In the genomic region with DNA sequence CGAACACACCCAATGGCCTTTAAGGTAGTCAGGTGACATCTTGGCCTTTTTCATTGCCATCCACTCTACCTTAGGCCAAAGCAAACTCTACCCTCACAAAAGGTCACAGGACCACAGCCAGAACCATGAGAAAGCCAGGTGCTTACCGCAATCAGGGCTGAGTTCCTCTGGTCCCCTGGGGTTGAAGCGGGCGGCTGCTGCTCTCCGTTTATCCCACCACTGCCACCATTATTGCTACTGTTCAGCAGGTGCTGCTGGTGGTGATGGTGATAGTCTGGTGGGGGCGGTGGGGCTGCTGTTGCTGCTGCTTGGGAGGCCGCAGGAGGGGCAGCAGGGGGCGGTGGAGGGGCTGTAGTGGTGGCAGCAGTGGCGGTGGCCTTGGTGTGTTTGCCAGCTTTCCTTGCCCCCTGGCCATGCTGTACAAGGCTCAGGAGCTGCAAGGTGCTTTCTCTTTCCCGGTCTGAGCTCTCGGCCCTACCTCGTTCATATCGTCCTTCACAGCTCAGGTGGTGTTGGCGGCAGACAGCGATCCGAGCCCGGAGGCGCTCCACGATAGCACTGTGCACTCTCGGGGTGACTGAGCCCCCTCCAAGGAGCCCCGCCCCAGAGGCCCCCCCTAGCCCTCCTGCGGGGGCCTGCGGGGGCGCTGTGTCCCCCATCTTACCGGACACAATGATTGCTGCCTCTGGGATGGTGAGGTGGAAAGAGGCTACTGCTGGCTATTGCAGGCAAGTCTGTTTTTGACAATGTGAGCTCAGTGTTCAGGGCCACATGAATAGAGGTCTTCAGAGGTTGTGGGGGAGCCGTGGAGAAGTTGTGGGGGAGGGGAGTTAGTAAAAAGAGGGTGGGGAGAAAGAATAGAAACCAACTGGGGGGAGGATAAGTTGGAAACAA, we compare ENCODE assay signal across 1 cellular context.
TF ChIP-seq lines count a peak whose summit lies in the region.

No MANE protein-coding gene starts in this region.

TF ChIP-seq in GM12878, 131 proteins besides CTCF, POLR2A, EP300 and RAD21 (continued from another document and continues in another):
- TF ChIP-seq LARP7 (IDR thresholded peaks at IDR 0.05): no peak
- TF ChIP-seq HDGF (IDR thresholded peaks at IDR 0.05): peak; percentile 76; the same call in 1 of the 2 replicates
- TF ChIP-seq, protein P1, sequence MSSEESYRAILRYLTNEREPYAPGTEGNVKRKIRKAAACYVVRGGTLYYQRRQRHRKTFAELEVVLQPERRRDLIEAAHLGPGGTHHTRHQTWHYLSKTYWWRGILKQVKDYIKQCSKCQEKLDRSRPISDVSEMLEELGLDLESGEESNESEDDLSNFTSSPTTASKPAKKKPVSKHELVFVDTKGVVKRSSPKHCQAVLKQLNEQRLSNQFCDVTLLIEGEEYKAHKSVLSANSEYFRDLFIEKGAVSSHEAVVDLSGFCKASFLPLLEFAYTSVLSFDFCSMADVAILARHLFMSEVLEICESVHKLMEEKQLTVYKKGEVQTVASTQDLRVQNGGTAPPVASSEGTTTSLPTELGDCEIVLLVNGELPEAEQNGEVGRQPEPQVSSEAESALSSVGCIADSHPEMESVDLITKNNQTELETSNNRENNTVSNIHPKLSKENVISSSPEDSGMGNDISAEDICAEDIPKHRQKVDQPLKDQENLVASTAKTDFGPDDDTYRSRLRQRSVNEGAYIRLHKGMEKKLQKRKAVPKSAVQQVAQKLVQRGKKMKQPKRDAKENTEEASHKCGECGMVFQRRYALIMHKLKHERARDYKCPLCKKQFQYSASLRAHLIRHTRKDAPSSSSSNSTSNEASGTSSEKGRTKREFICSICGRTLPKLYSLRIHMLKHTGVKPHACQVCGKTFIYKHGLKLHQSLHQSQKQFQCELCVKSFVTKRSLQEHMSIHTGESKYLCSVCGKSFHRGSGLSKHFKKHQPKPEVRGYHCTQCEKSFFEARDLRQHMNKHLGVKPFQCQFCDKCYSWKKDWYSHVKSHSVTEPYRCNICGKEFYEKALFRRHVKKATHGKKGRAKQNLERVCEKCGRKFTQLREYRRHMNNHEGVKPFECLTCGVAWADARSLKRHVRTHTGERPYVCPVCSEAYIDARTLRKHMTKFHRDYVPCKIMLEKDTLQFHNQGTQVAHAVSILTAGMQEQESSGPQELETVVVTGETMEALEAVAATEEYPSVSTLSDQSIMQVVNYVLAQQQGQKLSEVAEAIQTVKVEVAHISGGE (CRISPR knock-in tag; IDR thresholded peaks at IDR 0.05): no peak
- TF ChIP-seq IKZF1 (conservative IDR thresholded peaks at IDR 0.05): peak; percentile 13; the same call in 1 of the 2 replicates
- TF ChIP-seq YY1 (IDR thresholded peaks at IDR 0.05; ENCODE audit: low read depth, low read length): peak; percentile 51
- no peak for TF ChIP-seq CHD1 (IDR thresholded peaks at IDR 0.05; ENCODE audit: low read depth, low read length)
- TF ChIP-seq FOXM1 (IDR thresholded peaks at IDR 0.05; ENCODE audit: low read depth, low read length): no peak
- no peak for TF ChIP-seq JUND (IDR thresholded peaks at IDR 0.05; ENCODE audit: low read depth, low read length)
- TF ChIP-seq JUNB (IDR thresholded peaks at IDR 0.05): no peak
- TF ChIP-seq, protein P2, sequence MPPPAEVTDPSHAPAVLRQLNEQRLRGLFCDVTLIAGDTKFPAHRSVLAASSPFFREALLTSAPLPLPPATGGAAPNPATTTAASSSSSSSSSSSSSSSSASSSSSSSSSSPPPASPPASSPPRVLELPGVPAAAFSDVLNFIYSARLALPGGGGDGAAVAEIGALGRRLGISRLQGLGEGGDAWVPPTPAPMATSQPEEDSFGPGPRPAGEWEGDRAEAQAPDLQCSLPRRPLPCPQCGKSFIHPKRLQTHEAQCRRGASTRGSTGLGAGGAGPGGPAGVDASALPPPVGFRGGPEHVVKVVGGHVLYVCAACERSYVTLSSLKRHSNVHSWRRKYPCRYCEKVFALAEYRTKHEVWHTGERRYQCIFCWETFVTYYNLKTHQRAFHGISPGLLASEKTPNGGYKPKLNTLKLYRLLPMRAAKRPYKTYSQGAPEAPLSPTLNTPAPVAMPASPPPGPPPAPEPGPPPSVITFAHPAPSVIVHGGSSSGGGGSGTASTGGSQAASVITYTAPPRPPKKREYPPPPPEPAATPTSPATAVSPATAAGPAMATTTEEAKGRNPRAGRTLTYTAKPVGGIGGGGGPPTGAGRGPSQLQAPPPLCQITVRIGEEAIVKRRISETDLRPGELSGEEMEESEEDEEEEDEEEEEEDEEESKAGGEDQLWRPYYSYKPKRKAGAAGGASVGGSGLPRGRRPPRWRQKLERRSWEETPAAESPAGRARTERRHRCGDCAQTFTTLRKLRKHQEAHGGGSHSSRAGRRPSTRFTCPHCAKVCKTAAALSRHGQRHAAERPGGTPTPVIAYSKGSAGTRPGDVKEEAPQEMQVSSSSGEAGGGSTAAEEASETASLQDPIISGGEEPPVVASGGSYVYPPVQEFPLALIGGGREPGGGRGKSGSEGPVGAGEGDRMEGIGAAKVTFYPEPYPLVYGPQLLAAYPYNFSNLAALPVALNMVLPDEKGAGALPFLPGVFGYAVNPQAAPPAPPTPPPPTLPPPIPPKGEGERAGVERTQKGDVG (CRISPR knock-in tag; IDR thresholded peaks at IDR 0.05): no peak
- TF ChIP-seq, protein P3, sequence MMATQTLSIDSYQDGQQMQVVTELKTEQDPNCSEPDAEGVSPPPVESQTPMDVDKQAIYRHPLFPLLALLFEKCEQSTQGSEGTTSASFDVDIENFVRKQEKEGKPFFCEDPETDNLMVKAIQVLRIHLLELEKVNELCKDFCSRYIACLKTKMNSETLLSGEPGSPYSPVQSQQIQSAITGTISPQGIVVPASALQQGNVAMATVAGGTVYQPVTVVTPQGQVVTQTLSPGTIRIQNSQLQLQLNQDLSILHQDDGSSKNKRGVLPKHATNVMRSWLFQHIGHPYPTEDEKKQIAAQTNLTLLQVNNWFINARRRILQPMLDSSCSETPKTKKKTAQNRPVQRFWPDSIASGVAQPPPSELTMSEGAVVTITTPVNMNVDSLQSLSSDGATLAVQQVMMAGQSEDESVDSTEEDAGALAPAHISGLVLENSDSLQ (IDR thresholded peaks at IDR 0.05): no peak
- no peak for TF ChIP-seq POLR2AphosphoS2 (IDR thresholded peaks at IDR 0.05; ENCODE audit: low read depth, low read length)
- TF ChIP-seq, protein P4, sequence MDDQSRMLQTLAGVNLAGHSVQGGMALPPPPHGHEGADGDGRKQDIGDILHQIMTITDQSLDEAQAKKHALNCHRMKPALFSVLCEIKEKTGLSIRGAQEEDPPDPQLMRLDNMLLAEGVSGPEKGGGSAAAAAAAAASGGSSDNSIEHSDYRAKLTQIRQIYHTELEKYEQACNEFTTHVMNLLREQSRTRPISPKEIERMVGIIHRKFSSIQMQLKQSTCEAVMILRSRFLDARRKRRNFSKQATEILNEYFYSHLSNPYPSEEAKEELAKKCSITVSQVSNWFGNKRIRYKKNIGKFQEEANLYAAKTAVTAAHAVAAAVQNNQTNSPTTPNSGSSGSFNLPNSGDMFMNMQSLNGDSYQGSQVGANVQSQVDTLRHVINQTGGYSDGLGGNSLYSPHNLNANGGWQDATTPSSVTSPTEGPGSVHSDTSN (IDR thresholded peaks at IDR 0.05; ENCODE audit: insufficient replicate concordance, low read depth, low read length): no peak
- no peak for TF ChIP-seq GABPA (IDR thresholded peaks at IDR 0.05; ENCODE audit: low read depth)
- no peak for TF ChIP-seq SIX5 (IDR thresholded peaks at IDR 0.05; ENCODE audit: low read depth, low read length, severe bottlenecking)
- TF ChIP-seq RBBP5 (conservative IDR thresholded peaks at IDR 0.05): no peak
- TF ChIP-seq ETV6 (conservative IDR thresholded peaks at IDR 0.05 in 1 of 2, IDR thresholded peaks at IDR 0.05 in 1 of 2; ENCODE audit: borderline replicate concordance in 1 of 2, low read depth in 1 of 2): peak in 1 of 2 experiments; percentile 44; a peak in 1 of 4 replicates
- no peak for TF ChIP-seq ZSCAN29 (IDR thresholded peaks at IDR 0.05)
- TF ChIP-seq, protein P5, sequence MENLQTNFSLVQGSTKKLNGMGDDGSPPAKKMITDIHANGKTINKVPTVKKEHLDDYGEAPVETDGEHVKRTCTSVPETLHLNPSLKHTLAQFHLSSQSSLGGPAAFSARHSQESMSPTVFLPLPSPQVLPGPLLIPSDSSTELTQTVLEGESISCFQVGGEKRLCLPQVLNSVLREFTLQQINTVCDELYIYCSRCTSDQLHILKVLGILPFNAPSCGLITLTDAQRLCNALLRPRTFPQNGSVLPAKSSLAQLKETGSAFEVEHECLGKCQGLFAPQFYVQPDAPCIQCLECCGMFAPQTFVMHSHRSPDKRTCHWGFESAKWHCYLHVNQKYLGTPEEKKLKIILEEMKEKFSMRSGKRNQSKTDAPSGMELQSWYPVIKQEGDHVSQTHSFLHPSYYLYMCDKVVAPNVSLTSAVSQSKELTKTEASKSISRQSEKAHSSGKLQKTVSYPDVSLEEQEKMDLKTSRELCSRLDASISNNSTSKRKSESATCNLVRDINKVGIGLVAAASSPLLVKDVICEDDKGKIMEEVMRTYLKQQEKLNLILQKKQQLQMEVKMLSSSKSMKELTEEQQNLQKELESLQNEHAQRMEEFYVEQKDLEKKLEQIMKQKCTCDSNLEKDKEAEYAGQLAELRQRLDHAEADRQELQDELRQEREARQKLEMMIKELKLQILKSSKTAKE (IDR thresholded peaks at IDR 0.05; ENCODE audit: low read depth, poor library complexity, severe bottlenecking): no peak
- TF ChIP-seq POU2F2 (IDR thresholded peaks at IDR 0.05; ENCODE audit: borderline replicate concordance, low read depth, low read length): peak; percentile 42; the same call in 1 of the 3 replicates
- TF ChIP-seq SREBF2 (IDR thresholded peaks at IDR 0.05; ENCODE audit: low read length): no peak
- TF ChIP-seq FOXK2 (IDR thresholded peaks at IDR 0.05): no peak
- TF ChIP-seq YBX1 (IDR thresholded peaks at IDR 0.05): no peak
- TF ChIP-seq, protein P6, sequence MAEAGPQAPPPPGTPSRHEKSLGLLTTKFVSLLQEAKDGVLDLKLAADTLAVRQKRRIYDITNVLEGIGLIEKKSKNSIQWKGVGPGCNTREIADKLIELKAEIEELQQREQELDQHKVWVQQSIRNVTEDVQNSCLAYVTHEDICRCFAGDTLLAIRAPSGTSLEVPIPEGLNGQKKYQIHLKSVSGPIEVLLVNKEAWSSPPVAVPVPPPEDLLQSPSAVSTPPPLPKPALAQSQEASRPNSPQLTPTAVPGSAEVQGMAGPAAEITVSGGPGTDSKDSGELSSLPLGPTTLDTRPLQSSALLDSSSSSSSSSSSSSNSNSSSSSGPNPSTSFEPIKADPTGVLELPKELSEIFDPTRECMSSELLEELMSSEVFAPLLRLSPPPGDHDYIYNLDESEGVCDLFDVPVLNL (IDR thresholded peaks at IDR 0.05; ENCODE audit: low read depth, low read length): no peak
- TF ChIP-seq EZH2 (IDR thresholded peaks at IDR 0.05; ENCODE audit: borderline replicate concordance, control insufficient read depth, low read depth, low read length): no peak
- TF ChIP-seq, protein P7, sequence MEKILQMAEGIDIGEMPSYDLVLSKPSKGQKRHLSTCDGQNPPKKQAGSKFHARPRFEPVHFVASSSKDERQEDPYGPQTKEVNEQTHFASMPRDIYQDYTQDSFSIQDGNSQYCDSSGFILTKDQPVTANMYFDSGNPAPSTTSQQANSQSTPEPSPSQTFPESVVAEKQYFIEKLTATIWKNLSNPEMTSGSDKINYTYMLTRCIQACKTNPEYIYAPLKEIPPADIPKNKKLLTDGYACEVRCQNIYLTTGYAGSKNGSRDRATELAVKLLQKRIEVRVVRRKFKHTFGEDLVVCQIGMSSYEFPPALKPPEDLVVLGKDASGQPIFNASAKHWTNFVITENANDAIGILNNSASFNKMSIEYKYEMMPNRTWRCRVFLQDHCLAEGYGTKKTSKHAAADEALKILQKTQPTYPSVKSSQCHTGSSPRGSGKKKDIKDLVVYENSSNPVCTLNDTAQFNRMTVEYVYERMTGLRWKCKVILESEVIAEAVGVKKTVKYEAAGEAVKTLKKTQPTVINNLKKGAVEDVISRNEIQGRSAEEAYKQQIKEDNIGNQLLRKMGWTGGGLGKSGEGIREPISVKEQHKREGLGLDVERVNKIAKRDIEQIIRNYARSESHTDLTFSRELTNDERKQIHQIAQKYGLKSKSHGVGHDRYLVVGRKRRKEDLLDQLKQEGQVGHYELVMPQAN (conservative IDR thresholded peaks at IDR 0.05): no peak
- TF ChIP-seq CHD2 (IDR thresholded peaks at IDR 0.05; ENCODE audit: borderline replicate concordance, low read depth, low read length): peak; percentile 43; the same call in 1 of the 2 replicates
- no peak for TF ChIP-seq DPF2 (IDR thresholded peaks at IDR 0.05)
- no peak for TF ChIP-seq KLF5 (IDR thresholded peaks at IDR 0.05; ENCODE audit: partially characterized antibody)
- no peak for TF ChIP-seq NRF1 (conservative IDR thresholded peaks at IDR 0.05; ENCODE audit: low read depth, low read length)
- TF ChIP-seq STAT1 (conservative IDR thresholded peaks at IDR 0.05): no peak
- TF ChIP-seq ZNF207 (IDR thresholded peaks at IDR 0.05; ENCODE audit: borderline replicate concordance): no peak
- TF ChIP-seq CREM (IDR thresholded peaks at IDR 0.05; ENCODE audit: low read depth): no peak
- no peak for TF ChIP-seq BACH1 (IDR thresholded peaks at IDR 0.05; ENCODE audit: borderline replicate concordance)
- TF ChIP-seq, protein P8, sequence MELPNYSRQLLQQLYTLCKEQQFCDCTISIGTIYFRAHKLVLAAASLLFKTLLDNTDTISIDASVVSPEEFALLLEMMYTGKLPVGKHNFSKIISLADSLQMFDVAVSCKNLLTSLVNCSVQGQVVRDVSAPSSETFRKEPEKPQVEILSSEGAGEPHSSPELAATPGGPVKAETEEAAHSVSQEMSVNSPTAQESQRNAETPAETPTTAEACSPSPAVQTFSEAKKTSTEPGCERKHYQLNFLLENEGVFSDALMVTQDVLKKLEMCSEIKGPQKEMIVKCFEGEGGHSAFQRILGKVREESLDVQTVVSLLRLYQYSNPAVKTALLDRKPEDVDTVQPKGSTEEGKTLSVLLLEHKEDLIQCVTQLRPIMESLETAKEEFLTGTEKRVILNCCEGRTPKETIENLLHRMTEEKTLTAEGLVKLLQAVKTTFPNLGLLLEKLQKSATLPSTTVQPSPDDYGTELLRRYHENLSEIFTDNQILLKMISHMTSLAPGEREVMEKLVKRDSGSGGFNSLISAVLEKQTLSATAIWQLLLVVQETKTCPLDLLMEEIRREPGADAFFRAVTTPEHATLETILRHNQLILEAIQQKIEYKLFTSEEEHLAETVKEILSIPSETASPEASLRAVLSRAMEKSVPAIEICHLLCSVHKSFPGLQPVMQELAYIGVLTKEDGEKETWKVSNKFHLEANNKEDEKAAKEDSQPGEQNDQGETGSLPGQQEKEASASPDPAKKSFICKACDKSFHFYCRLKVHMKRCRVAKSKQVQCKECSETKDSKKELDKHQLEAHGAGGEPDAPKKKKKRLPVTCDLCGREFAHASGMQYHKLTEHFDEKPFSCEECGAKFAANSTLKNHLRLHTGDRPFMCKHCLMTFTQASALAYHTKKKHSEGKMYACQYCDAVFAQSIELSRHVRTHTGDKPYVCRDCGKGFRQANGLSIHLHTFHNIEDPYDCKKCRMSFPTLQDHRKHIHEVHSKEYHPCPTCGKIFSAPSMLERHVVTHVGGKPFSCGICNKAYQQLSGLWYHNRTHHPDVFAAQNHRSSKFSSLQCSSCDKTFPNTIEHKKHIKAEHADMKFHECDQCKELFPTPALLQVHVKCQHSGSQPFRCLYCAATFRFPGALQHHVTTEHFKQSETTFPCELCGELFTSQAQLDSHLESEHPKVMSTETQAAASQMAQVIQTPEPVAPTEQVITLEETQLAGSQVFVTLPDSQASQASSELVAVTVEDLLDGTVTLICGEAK (IDR thresholded peaks at IDR 0.05; ENCODE audit: borderline replicate concordance): no peak
